ENCODE assay signal across 7 cellular contexts in the genomic region with DNA sequence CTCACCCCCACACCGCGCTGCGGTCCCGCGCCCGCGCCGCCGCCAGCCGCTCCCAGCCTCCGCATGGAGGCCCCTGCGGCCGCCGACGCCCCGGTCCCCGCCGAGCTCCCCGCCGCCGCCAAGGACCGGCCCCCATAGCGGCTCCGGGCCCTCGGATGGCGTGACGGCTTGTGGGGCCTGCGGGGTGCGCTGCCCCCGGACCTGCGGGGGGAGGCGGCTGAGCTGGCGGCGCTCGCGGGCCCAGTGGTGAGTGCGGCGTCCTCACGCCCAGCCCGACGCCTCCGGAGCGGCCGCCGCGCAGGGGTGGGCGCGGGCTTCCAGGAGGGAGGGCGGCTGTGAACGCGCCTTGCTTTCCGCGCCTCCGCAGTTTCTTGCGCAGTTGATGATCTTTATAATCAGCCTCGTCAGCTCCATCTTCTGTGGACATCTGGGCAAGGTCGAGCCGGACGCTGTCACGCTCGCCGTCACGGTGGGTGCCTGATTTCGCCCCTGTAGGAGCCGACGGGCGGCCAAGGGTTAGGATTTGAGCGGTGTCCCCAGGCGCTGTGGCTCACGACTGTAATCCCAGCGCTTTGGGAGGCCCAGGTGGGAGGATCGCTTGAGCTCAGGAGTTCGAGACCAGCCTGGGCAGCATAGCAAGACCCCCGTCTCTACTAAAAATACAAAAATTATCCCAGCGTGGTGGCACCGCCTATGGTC. TPM values are rescaled to one million over a fixed set of nuclear protein-coding genes. Genes with fewer than 3 reads are reported as not detected.
A peak's percentile ranks its signal among the peaks of the same experiment; 100 is the strongest.
DNase-seq lines count a peak whose midpoint lies in the region; ATAC-seq and TF ChIP-seq lines count a peak whose summit lies in the region.

No MANE protein-coding gene starts in this region.

- H3K9me3 ChIP-seq in NT2/D1 (ENCODE audit: insufficient read depth, low read length) (no peaks in the 10 kb centered on the region), ectodermal cell (ENCODE audit: control insufficient read depth, low read length) (no peaks in the 10 kb centered on the region), lower lobe of right lung (no peaks in the 10 kb centered on the region), thoracic aorta (no peaks in the 10 kb centered on the region)

- peaks cover 4% of the 10 kb centered on the region for H3K27me3 ChIP-seq in NT2/D1 (ENCODE audit: insufficient read depth, insufficient read length)
- H3K27me3 ChIP-seq in ectodermal cell (ENCODE audit: control insufficient read depth, insufficient read depth, low read length, poor library complexity, severe bottlenecking): peaks cover 29% of the 10 kb centered on the region
- H3K27me3 ChIP-seq in lower lobe of right lung (ENCODE audit: low read depth): peaks cover 34% of the 10 kb centered on the region
- no peaks in the 10 kb centered on the region for H3K27me3 ChIP-seq in thoracic aorta (replicated peaks; ENCODE audit: insufficient read depth)

- H3K27ac ChIP-seq in ectodermal cell (ENCODE audit: insufficient read depth, low read depth, low read length, poor library complexity, severe bottlenecking): no peak overlapping the region
- H3K27ac ChIP-seq in lower lobe of right lung: no peak overlapping the region
- H3K27ac ChIP-seq in thoracic aorta: no peak overlapping the region

- WGBS in ectodermal cell, 2 experiments: 22 to 24% methylated on average over 76 of the region's 76 CpGs

- POLR2A ChIA-PET in activated CD8-positive, alpha-beta T cell treated with anti-CD3 and anti-CD28 coated beads for 36 hours (lab: Charles Lee): no interaction called here

- ATAC-seq in lower lobe of right lung: peak; percentile 73 to 74
- no peak for ATAC-seq in thoracic aorta (ENCODE audit: insufficient number of reproducible peaks, low FRiP score, low read depth)
- ATAC-seq in GM21381 (IDR thresholded peaks at IDR 0.05; ENCODE audit: unreplicated experiment): no peak
- ATAC-seq in activated CD8-positive, alpha-beta T cell treated with anti-CD3 and anti-CD28 coated beads for 36 hours: no peak

- H3K27me3 Mint-ChIP-seq in activated CD8-positive, alpha-beta T cell treated with anti-CD3 and anti-CD28 coated beads for 36 hours: peaks cover 35% of the 10 kb centered on the region

- no peak overlapping the region for H3K4me3 Mint-ChIP-seq in activated CD8-positive, alpha-beta T cell treated with anti-CD3 and anti-CD28 coated beads for 36 hours

- DNase-seq in NT2/D1 (ENCODE audit: low read depth, low spot score) (no peak), lower lobe of right lung (peak; percentile 49), thoracic aorta (ENCODE audit: low spot score) (no peak)
- no peak for DNase-seq in activated CD4-positive, CD25-positive, alpha-beta regulatory T cell treated with anti-CD3 and anti-CD28 coated beads, Interleukin-2, amount 50 U/mL, for 72 hours
- no peak for DNase-seq in activated CD8-positive, alpha-beta T cell treated with anti-CD3 and anti-CD28 coated beads for 36 hours

- TF ChIP-seq CTCF in lower lobe of right lung (IDR thresholded peaks at IDR 0.05): no peak
- TF ChIP-seq CTCF in thoracic aorta (IDR thresholded peaks at IDR 0.05): no peak
- no peak for TF ChIP-seq CTCF in activated CD8-positive, alpha-beta T cell treated with anti-CD3 and anti-CD28 coated beads for 36 hours (IDR thresholded peaks at IDR 0.05)

- H3K36me3 ChIP-seq in NT2/D1 (ENCODE audit: insufficient read depth, insufficient read length, low read length): no peaks in the 10 kb centered on the region
- no peaks in the 10 kb centered on the region for H3K36me3 ChIP-seq in ectodermal cell (ENCODE audit: control insufficient read depth, insufficient read depth, low read length)
- no peaks in the 10 kb centered on the region for H3K36me3 ChIP-seq in lower lobe of right lung
- no peaks in the 10 kb centered on the region for H3K36me3 ChIP-seq in thoracic aorta

- H3K4me1 ChIP-seq in NT2/D1 (ENCODE audit: insufficient read depth, insufficient read length) (no peaks in the 10 kb centered on the region), ectodermal cell (ENCODE audit: control insufficient read depth, insufficient read depth, low read length) (no peaks in the 10 kb centered on the region), lower lobe of right lung (no peaks in the 10 kb centered on the region), thoracic aorta (ENCODE audit: control insufficient read depth in 1 of 2, low read depth in 2 of 2) (peaks cover 0 to 9% of the 10 kb centered on the region in 2 donors)

- intact Hi-C loops in lower lobe of right lung (cut with DNase I): no loop called here
- intact Hi-C loops in activated CD8-positive, alpha-beta T cell treated with anti-CD3 and anti-CD28 coated beads for 36 hours (cut with micrococcal nuclease): no loop called here

- peak overlapping the region; percentile 49 for H3K4me3 ChIP-seq in NT2/D1 (ENCODE audit: insufficient read length, low read depth)
- H3K4me3 ChIP-seq in ectodermal cell (ENCODE audit: insufficient read depth, low read depth, low read length): peak overlapping the region; percentile 34
- H3K4me3 ChIP-seq in lower lobe of right lung: peak overlapping the region; percentile 52
- peak overlapping the region; percentile 75 for H3K4me3 ChIP-seq in thoracic aorta

- CTCF ChIA-PET in activated CD8-positive, alpha-beta T cell treated with anti-CD3 and anti-CD28 coated beads for 36 hours (lab: Charles Lee): interaction anchor here (1.4 kb wide), 1 partner anchor 67 kb away, joined by 4 read pairs; no protein-coding TSS in a partner anchor

- H3K4me1 Mint-ChIP-seq in activated CD8-positive, alpha-beta T cell treated with anti-CD3 and anti-CD28 coated beads for 36 hours (ENCODE audit: low read depth): peaks cover 2% of the 10 kb centered on the region

- peak overlapping the region; percentile 64 for H3K9ac ChIP-seq in NT2/D1 (ENCODE audit: insufficient read length, low read depth)

- no peak overlapping the region for H3K27ac Mint-ChIP-seq in activated CD8-positive, alpha-beta T cell treated with anti-CD3 and anti-CD28 coated beads for 36 hours

- H3K36me3 Mint-ChIP-seq in activated CD8-positive, alpha-beta T cell treated with anti-CD3 and anti-CD28 coated beads for 36 hours (ENCODE audit: low read depth): no peaks in the 10 kb centered on the region

- H3K9me3 Mint-ChIP-seq in activated CD8-positive, alpha-beta T cell treated with anti-CD3 and anti-CD28 coated beads for 36 hours: no peaks in the 10 kb centered on the region

RNA-seq across cellular contexts. Expression of a gene that starts 46.4 kb away (rescaled TPM):
- 0.74 TPM for polyA plus RNA-seq in ectodermal cell (2013, experiment 1 of 4)
- 0.34 TPM for polyA plus RNA-seq in ectodermal cell (2013, experiment 2 of 4)
- 0.21 TPM for polyA plus RNA-seq in ectodermal cell (2013, experiment 3 of 4)
- 0.61 TPM for polyA plus RNA-seq in ectodermal cell (2013, experiment 4 of 4)
- 18.6 TPM for total RNA-seq in lower lobe of right lung
- total RNA-seq in thoracic aorta: 10 to 100 TPM in 1 of 2 donors, 1 to 10 TPM in 1; 4.1 to 17.0 TPM
- under 1 TPM in 1 of 2 experiments, not detected in 1; 0.11 TPM for total RNA-seq in activated CD8-positive, alpha-beta T cell treated with anti-CD3 and anti-CD28 coated beads for 36 hours

Comparison
In these comparisons a context has a peak if more than half of its experiments do, and no peak if none do; other contexts are left out.
1. ATAC-seq: peak in lower lobe of right lung (2 of 2); none in thoracic aorta (single experiment), GM21381 (single experiment) and activated CD8-positive, alpha-beta T cell treated with anti-CD3 and anti-CD28 coated beads for 36 hours (single experiment).
2. RNA of a gene that starts 46.4 kb away (total RNA-seq): 18.6 TPM in lower lobe of right lung (single experiment) and 4.1 to 17.0 TPM in thoracic aorta; 0.11 TPM in activated CD8-positive, alpha-beta T cell treated with anti-CD3 and anti-CD28 coated beads for 36 hours; every median in the first group is over 4 times any median in the second.
3. Peak in every context shown above with its lines, with median percentiles within 50 percentile points of each other: H3K4me3 ChIP-seq.